ENCODE assay signal across 14 cellular contexts in genomic region chr6:147279423-147279822, GRCh38.
DNase-seq lines count a peak whose midpoint lies in the region; ATAC-seq, FAIRE-seq and TF ChIP-seq lines count a peak whose summit lies in the region.
"Had no signal": no experiment of that assay in that cellular context is flagged by ENCODE, and none has a peak within 500 bp of the region (broad histone marks: within the 10 kb centered on the region; RNA-seq: fewer than 3 reads in every experiment).

No MANE protein-coding gene starts in this region.

- peaks cover 17% of the 10 kb centered on the region for H3K36me3 Mint-ChIP-seq in activated naive CD8-positive, alpha-beta T cell

- H3K36me3 ChIP-seq in colonic mucosa (no peaks in the 10 kb centered on the region), ascending aorta (peaks cover 8 to 24% of the 10 kb centered on the region in 2 donors)

- H3K4me1 ChIP-seq in colonic mucosa, result peaks cover 4% of the 10 kb centered on the region
- H3K4me1 ChIP-seq in ascending aorta, result no peaks in the 10 kb centered on the region
- H3K4me1 ChIP-seq: upper lobe of left lung had no signal

- H3K4me1 Mint-ChIP-seq in activated naive CD8-positive, alpha-beta T cell (ENCODE audit: low read depth), result peaks cover 33% of the 10 kb centered on the region

- H3K9me3 ChIP-seq in colonic mucosa, result no peaks in the 10 kb centered on the region
- no peaks in the 10 kb centered on the region for H3K9me3 ChIP-seq in ascending aorta
- H3K9me3 ChIP-seq: upper lobe of left lung had no signal

- H3K27me3 ChIP-seq in colonic mucosa (no peaks in the 10 kb centered on the region), ascending aorta (no peaks in the 10 kb centered on the region)
- H3K27me3 ChIP-seq: upper lobe of left lung had no signal

- H3K27ac Mint-ChIP-seq in activated naive CD8-positive, alpha-beta T cell, result peak overlapping the region; percentile 67

- no peak overlapping the region for H3K4me3 Mint-ChIP-seq in activated naive CD8-positive, alpha-beta T cell
- H3K4me3 Mint-ChIP-seq: CD8-positive, alpha-beta memory T cell had no signal

- no peaks in the 10 kb centered on the region for H3K9me3 Mint-ChIP-seq in activated naive CD8-positive, alpha-beta T cell (ENCODE audit: low read depth)
- H3K9me3 Mint-ChIP-seq: CD8-positive, alpha-beta memory T cell had no signal

- peak; percentile 33 for FAIRE-seq in G401.6 (lab: Jason Lieb, UNC)

- no peaks in the 10 kb centered on the region for H3K27me3 Mint-ChIP-seq in activated naive CD8-positive, alpha-beta T cell
- H3K27me3 Mint-ChIP-seq: CD8-positive, alpha-beta memory T cell had no signal

- no peak for ATAC-seq in HG02973 (IDR thresholded peaks at IDR 0.05; ENCODE audit: unreplicated experiment)

- TF ChIP-seq CTCF in AG10803 (conservative IDR thresholded peaks at IDR 0.05; ENCODE audit: low read length) (no peak), fibroblast of villous mesenchyme (IDR thresholded peaks at IDR 0.05; ENCODE audit: insufficient read depth, low read depth, low read length) (no peak), colonic mucosa (IDR thresholded peaks at IDR 0.05) (no peak), ascending aorta (IDR thresholded peaks at IDR 0.05) (no peak)

- no peak overlapping the region for H3K9ac ChIP-seq in colonic mucosa (ENCODE audit: low read depth in 2 of 2, low read length in 2 of 2)

- intact Hi-C loops in colonic mucosa (cut with DNase I), result no loop called here
- intact Hi-C loops in ascending aorta (cut with DNase I), result no loop called here

- H3K27ac ChIP-seq in colonic mucosa, result no peak overlapping the region
- no peak overlapping the region for H3K27ac ChIP-seq in ascending aorta
- H3K27ac ChIP-seq: epithelial cell of prostate, upper lobe of left lung had no signal

- H3K4me3 ChIP-seq in AG10803 (ENCODE audit: low read length) (no peak overlapping the region), fibroblast of villous mesenchyme (ENCODE audit: low read depth, low read length) (no peak overlapping the region), colonic mucosa (no peak overlapping the region), ascending aorta (no peak overlapping the region)
- H3K4me3 ChIP-seq: upper lobe of left lung had no signal

- peak; percentile 81 for DNase-seq in AG10803 (ENCODE audit: low read depth)
- DNase-seq in fibroblast of villous mesenchyme (ENCODE audit: low read depth), result peak; percentile 90
- no peak for DNase-seq in colonic mucosa
- DNase-seq in ascending aorta (ENCODE audit: low spot score in 2 of 2), result no peak
- DNase-seq: activated CD4-positive, alpha-beta T cell treated with anti-CD3 and anti-CD28 coated beads, Interleukin-2, amount 50 U/mL, for 1 hour; activated naive CD4-positive, alpha-beta T cell; CD8-positive, alpha-beta memory T cell; hypothalamus; NCI-H2107; upper lobe of left lung had no signal

Comparison
In these comparisons a context has a peak if more than half of its experiments do, and no peak if none do; other contexts are left out.
1. DNase-seq: peak in AG10803 (single experiment) and fibroblast of villous mesenchyme (single experiment); none in colonic mucosa (single experiment) and ascending aorta (0 of 2).